Comparison of ENCODE assay signal across 10 cellular contexts in genomic region chr1:64923294-64923718, GRCh38. TPM values are rescaled to one million over a fixed set of nuclear protein-coding genes. Genes with fewer than 3 reads are reported as not detected.
DNase-seq lines count a peak whose midpoint lies in the region; ATAC-seq, FAIRE-seq and TF ChIP-seq lines count a peak whose summit lies in the region.
"Had no signal": no experiment of that assay in that cellular context is flagged by ENCODE, and none has a peak within 500 bp of the region (broad histone marks: within the 10 kb centered on the region; RNA-seq: fewer than 3 reads in every experiment).

No MANE protein-coding gene starts in this region.

- intact Hi-C loops in thyroid gland (cut with DNase I) (no loop called here), sciatic nerve (cut with DNase I) (no loop called here)

- H3K27ac Mint-ChIP-seq in chondrocyte (ENCODE audit: unreplicated experiment): peak overlapping the region; percentile 42

- no peaks in the 10 kb centered on the region for H3K9me3 ChIP-seq in thyroid gland
- H3K9me3 ChIP-seq: spleen had no signal

- FAIRE-seq in RCC 7860 (lab: Jason Lieb, UNC): peak; percentile 44

- H3K36me3 ChIP-seq in thyroid gland: no peaks in the 10 kb centered on the region

- H3K27me3 ChIP-seq in thyroid gland: no peaks in the 10 kb centered on the region
- H3K27me3 ChIP-seq: spleen had no signal

- H3K36me3 Mint-ChIP-seq in chondrocyte (ENCODE audit: low read depth): no peaks in the 10 kb centered on the region

- no peak for TF ChIP-seq POLR2A in thyroid gland (IDR thresholded peaks at IDR 0.05)

- H3K4me3 ChIP-seq in thyroid gland (replicated peaks in 1 of 3): no peak overlapping the region
- H3K4me3 ChIP-seq: spleen had no signal

- 44% methylated on average over 2 of the region's 2 CpGs for WGBS in thyroid gland, 2 donors

- peak; percentile 21 for DNase-seq in activated T-cell treated with anti-CD3 and anti-CD28 coated beads for 24 hours (ENCODE audit: low read depth)
- no peak for DNase-seq in activated T-cell treated with anti-CD3 and anti-CD28 coated beads, Interleukin-2, amount 50 U/mL, for 1 hour
- no peak for DNase-seq in RCC 7860 (ENCODE audit: low spot score)
- no peak for DNase-seq in chondrocyte (ENCODE audit: low spot score)
- peak; percentile 39 to 45 for DNase-seq in thyroid gland
- DNase-seq in epidermal melanocyte (ENCODE audit: insufficient read length, low spot score): no peak
- DNase-seq in sciatic nerve (ENCODE audit: low spot score): no peak
- DNase-seq in NCI-H146 treated with DMSO at 0.1 percent for 48 hours (lab: John Stamatoyannopoulos, UW; ENCODE audit: unreplicated experiment): no peak
- DNase-seq: mesendoderm, spleen had no signal

- TF ChIP-seq CTCF in chondrocyte (IDR thresholded peaks at IDR 0.05) (no peak), thyroid gland (IDR thresholded peaks at IDR 0.05) (no peak)

- no peaks in the 10 kb centered on the region for H3K9me3 Mint-ChIP-seq in chondrocyte (ENCODE audit: low read depth)

- H3K4me1 ChIP-seq in thyroid gland: peaks cover 25 to 48% of the 10 kb centered on the region in 2 donors

- H3K4me3 Mint-ChIP-seq in chondrocyte (ENCODE audit: unreplicated experiment): no peak overlapping the region

- H3K27ac ChIP-seq in thyroid gland: peak overlapping the region in 1 of 3 donors; percentile 57
- H3K27ac ChIP-seq: spleen had no signal

- peaks cover 53% of the 10 kb centered on the region for H3K4me1 Mint-ChIP-seq in chondrocyte (ENCODE audit: low read depth)

- ATAC-seq in sciatic nerve: no peak

- no peaks in the 10 kb centered on the region for H3K27me3 Mint-ChIP-seq in chondrocyte (ENCODE audit: low read depth)

RNA-seq across cellular contexts. Expression of gene JAK1, which starts 43.0 kb away (rescaled TPM):
- total RNA-seq in chondrocyte (105 to 112 TPM (median 110 TPM) in 3 replicates), thyroid gland (100 to 1,000 TPM; 102 to 165 (median 120) TPM), sciatic nerve (90.3 TPM)

Comparison
In these comparisons a context has a peak if more than half of its experiments do, and no peak if none do; other contexts are left out.
1. DNase-seq: peak in activated T-cell treated with anti-CD3 and anti-CD28 coated beads for 24 hours (single experiment) and thyroid gland (2 of 2); none in activated T-cell treated with anti-CD3 and anti-CD28 coated beads, Interleukin-2, amount 50 U/mL, for 1 hour (single experiment), RCC 7860 (single experiment), chondrocyte (single experiment), epidermal melanocyte (single experiment), sciatic nerve (single experiment) and NCI-H146 treated with DMSO at 0.1 percent for 48 hours (single experiment).